Comparison of ENCODE assay signal across 8 cellular contexts in genomic region chr2:10122500-10123280, GRCh38. TPM values are rescaled to one million over a fixed set of nuclear protein-coding genes. Genes with fewer than 3 reads are reported as not detected.
DNase-seq lines count a peak whose midpoint lies in the region; ATAC-seq and TF ChIP-seq lines count a peak whose summit lies in the region.

Gene RRM2, plus strand, starts transcription at chr2:10122739. Its CDS starts 60 bp downstream, at chr2:10122799.

- no peaks in the 10 kb centered on the region for H3K36me3 ChIP-seq in ascending aorta
- H3K36me3 ChIP-seq in hepatocyte (replicated peaks; ENCODE audit: insufficient read depth, low read depth), result no peaks in the 10 kb centered on the region

- H3K27ac ChIP-seq in ascending aorta, result no peak within 1 kb of the TSS
- peak within 1 kb of the TSS; percentile 83 for H3K27ac ChIP-seq in hepatocyte

- DNase-seq in NCI-H2029 (lab: John Stamatoyannopoulos, UW) (peak; percentile 91), ascending aorta (ENCODE audit: low spot score in 2 of 2) (peak; percentile 76 to 94), hepatocyte (ENCODE audit: low spot score) (peak; percentile 95), renal cortical epithelial cell (ENCODE audit: low read depth) (peak; percentile 80), cortex of kidney (lab: John Stamatoyannopoulos, UW) (no peak)

- H3K27me3 ChIP-seq in ascending aorta (peaks cover 7% of the 10 kb centered on the region), hepatocyte (no peaks in the 10 kb centered on the region)

- H3K4me2 ChIP-seq in hepatocyte, result peak within 1 kb of the TSS; percentile 100

- TF ChIP-seq CTCF in ascending aorta (IDR thresholded peaks at IDR 0.05) (no peak), hepatocyte (IDR thresholded peaks at IDR 0.05; ENCODE audit: poor library complexity) (no peak)

- H3K9me2 ChIP-seq in hepatocyte (replicated peaks; ENCODE audit: insufficient read depth), result no peaks in the 10 kb centered on the region

- ATAC-seq in GM18508 (IDR thresholded peaks at IDR 0.05; ENCODE audit: insufficient read depth, unreplicated experiment), result peak; percentile 40
- peak; percentile 62 for ATAC-seq in HG02973 (IDR thresholded peaks at IDR 0.05; ENCODE audit: unreplicated experiment)

- peaks cover 13 to 20% of the 10 kb centered on the region in 2 donors for H3K4me1 ChIP-seq in ascending aorta
- H3K4me1 ChIP-seq in hepatocyte (ENCODE audit: insufficient read depth), result peaks cover 13% of the 10 kb centered on the region

- no peaks in the 10 kb centered on the region for H4K20me1 ChIP-seq in hepatocyte (ENCODE audit: insufficient read depth, poor library complexity, severe bottlenecking)

- peaks cover 23% of the 10 kb centered on the region for H3K79me2 ChIP-seq in hepatocyte

- H3K9me3 ChIP-seq in ascending aorta, result no peaks in the 10 kb centered on the region
- no peaks in the 10 kb centered on the region for H3K9me3 ChIP-seq in hepatocyte (ENCODE audit: low read depth)

- H2AFZ ChIP-seq in hepatocyte, result peak within 1 kb of the TSS; percentile 13

- peak within 1 kb of the TSS; percentile 47 to 69 for H3K4me3 ChIP-seq in ascending aorta
- peak within 1 kb of the TSS; percentile 66 for H3K4me3 ChIP-seq in hepatocyte

- WGBS in hepatocyte (ENCODE audit: low lambda C conversion rate, missing lambda C conversion rate), result under 1% methylated on average over 57 of the region's 81 CpGs

- intact Hi-C loops in T-helper 2 cell treated with Interferon-gamma antibody and Interleukin-4, amounts not matched to agents 100 ng/mL and 5 ng/mL, for 36 hours (cut with micrococcal nuclease), result loop anchor here (1.0 to 5.0 kb wide), 5 partner anchors 41 to 1440 kb away; partner anchors contain the start of genes HPCAL1, ID2 and PDIA6
- intact Hi-C loops in ascending aorta (cut with DNase I), result loop anchor here (1.0 to 10.0 kb wide), 5 partner anchors 165 to 690 kb away; partner anchors contain the start of genes HPCAL1 and PDIA6

RNA-seq across cellular contexts. Expression of gene RRM2, which starts in this region (rescaled TPM):
- 493 and 506 TPM in 2 replicates for total RNA-seq in T-helper 2 cell treated with Interferon-gamma antibody and Interleukin-4, amounts not matched to agents 100 ng/mL and 5 ng/mL, for 36 hours
- not detected for total RNA-seq in ascending aorta
- total RNA-seq in hepatocyte, result 15.2 and 20.0 TPM in 2 replicates
- polyA plus RNA-seq in hepatocyte, result 40.9 and 49.7 TPM in 2 replicates
- total RNA-seq in renal cortical epithelial cell, result 3.4 and 17.9 TPM in 2 replicates

Comparison
In these comparisons a context has a peak if more than half of its experiments do, and no peak if none do; other contexts are left out.
1. RNA of gene RRM2 (total RNA-seq): 493 to 506 TPM in T-helper 2 cell treated with Interferon-gamma antibody and Interleukin-4, amounts not matched to agents 100 ng/mL and 5 ng/mL, for 36 hours; 15.2 to 20.0 TPM in hepatocyte, 3.4 to 17.9 TPM in renal cortical epithelial cell and not detected in ascending aorta (single experiment); every median in the first group is over 10 times any median in the second.
2. Peak in DNase-seq and H3K4me3 ChIP-seq in ascending aorta; RNA of the gene not detected or under 1 TPM.